8 cellular contexts compared by ENCODE assay signal in genomic region chr6:125598422-125598821, GRCh38.
DNase-seq lines count a peak whose midpoint lies in the region; ATAC-seq, FAIRE-seq and TF ChIP-seq lines count a peak whose summit lies in the region.

No MANE protein-coding gene starts in this region.

- peak; percentile 44 for ATAC-seq in GM12878

- RAD21 ChIA-PET in GM12878 (lab: Charles Lee; ENCODE audit: unreplicated experiment): no interaction called here

- no peaks in the 10 kb centered on the region; a peak in 1 of 4 replicates for H3K27me3 ChIP-seq in GM12878 (replicated peaks in 1 of 2; ENCODE audit: control insufficient read depth in 2 of 2, insufficient read depth in 2 of 2, low read length in 1 of 2)
- no peaks in the 10 kb centered on the region for H3K27me3 ChIP-seq in dorsolateral prefrontal cortex

- in situ Hi-C loops in GM12878 (cut with MboI): no loop called here
- in situ Hi-C loops in G401 (cut with HindIII; ENCODE audit: low sequenced_read_pairs): no loop called here

- SMC1A ChIA-PET in GM12878 (lab: Charles Lee; ENCODE audit: uncharacterized antibody, unreplicated experiment): no interaction called here

- no peak for FAIRE-seq in GM12878 (lab: Jason Lieb, UNC)

- TF ChIP-seq CTCF in GM12878 (IDR thresholded peaks at IDR 0.05 in 2 of 3, conservative IDR thresholded peaks at IDR 0.05 in 1 of 3; ENCODE audit: control insufficient read depth in 2 of 3, extremely low read depth in 1 of 3, insufficient read depth in 1 of 3, low read depth in 3 of 3, low read length in 3 of 3) (no peak), dorsolateral prefrontal cortex (IDR thresholded peaks at IDR 0.05 in 54 of 56, conservative IDR thresholded peaks at IDR 0.05 in 2 of 56; ENCODE audit: low read depth in 1 of 56, partially characterized antibody in 56 of 56) (no peak)

- H3K4me1 ChIP-seq in GM12878 (ENCODE audit: control insufficient read depth, insufficient read depth, low read length): no peaks in the 10 kb centered on the region

- CTCF ChIA-PET in GM12878 (lab: Yijun Ruan, JAX): no interaction called here

- H3K4me3 ChIP-seq in GM12878: no peak overlapping the region
- H3K4me3 ChIP-seq in dorsolateral prefrontal cortex: no peak overlapping the region

- no peak for TF ChIP-seq POLR2A in GM12878 (IDR thresholded peaks at IDR 0.05; ENCODE audit: low read depth, low read length)

- peak; percentile 27 for DNase-seq in DMS 273 treated with DMSO at 0.1 percent for 48 hours (lab: John Stamatoyannopoulos, UW)
- peak; percentile 99 for DNase-seq in NCI-H2029 treated with DMSO at 0.1 percent for 48 hours (lab: John Stamatoyannopoulos, UW)
- no peak for DNase-seq in GM12878 (ENCODE audit: low read depth, low spot score)
- peak; percentile 13 to 26 for DNase-seq in lung microvascular endothelial cell (ENCODE audit: low read depth in 2 of 2)
- DNase-seq in G401 (ENCODE audit: low spot score): no peak
- no peak for DNase-seq in NCI-H2081 (lab: John Stamatoyannopoulos, UW)
- DNase-seq in dorsolateral prefrontal cortex: no peak
- no peak for DNase-seq in amniotic stem cell (lab: John Stamatoyannopoulos, UW)

- no peaks in the 10 kb centered on the region for H3K9me3 ChIP-seq in GM12878 (replicated peaks; ENCODE audit: control insufficient read depth, insufficient read depth, low read length)

- intact Hi-C loops in GM12878 (cut with micrococcal nuclease; ENCODE audit: unreplicated experiment): no loop called here
- intact Hi-C loops in dorsolateral prefrontal cortex (cut with DNase I): no loop called here

- BruUV-seq in GM12878 (replicated peaks; lab: Mats Ljungman, UMichigan): no TSS peak

- H3K79me2 ChIP-seq in GM12878 (ENCODE audit: control insufficient read depth, insufficient read depth, low read length): no peaks in the 10 kb centered on the region

- no peaks in the 10 kb centered on the region for H4K20me1 ChIP-seq in GM12878 (ENCODE audit: control insufficient read depth, insufficient read depth)

- H3K27ac ChIP-seq in GM12878 (ENCODE audit: control insufficient read depth, insufficient read depth) (no peak overlapping the region), dorsolateral prefrontal cortex (no peak overlapping the region)

- no peak overlapping the region for H2AFZ ChIP-seq in GM12878 (ENCODE audit: control insufficient read depth, low read depth, low read length)

- no peaks in the 10 kb centered on the region for H3K36me3 ChIP-seq in GM12878 (ENCODE audit: control insufficient read depth in 2 of 2, insufficient read depth in 2 of 2, low read length in 1 of 2)

- TF ChIP-seq EP300 in GM12878 (IDR thresholded peaks at IDR 0.05; ENCODE audit: borderline replicate concordance in 1 of 2, control insufficient read depth in 1 of 2, low read depth in 2 of 2, low read length in 2 of 2): no peak

- no peak overlapping the region for H3K9ac ChIP-seq in GM12878 (ENCODE audit: control insufficient read depth, insufficient read depth, low read length)

- TF ChIP-seq RAD21 in GM12878 (IDR thresholded peaks at IDR 0.05; ENCODE audit: insufficient read depth, low read depth, low read length): no peak

- H3K4me2 ChIP-seq in GM12878 (ENCODE audit: control insufficient read depth, insufficient read depth): no peak overlapping the region

- POLR2A ChIA-PET in GM12878 (lab: Charles Lee): no interaction called here

- WGBS in GM12878 (ENCODE audit: insufficient coverage, insufficient replicate concordance, low lambda C conversion rate, missing lambda C conversion rate): 42% methylated on average over 5 of the region's 5 CpGs

TF ChIP-seq in GM12878, 131 proteins besides CTCF, POLR2A, EP300 and RAD21:
- TF ChIP-seq MAX (IDR thresholded peaks at IDR 0.05; ENCODE audit: low read depth, low read length) (no peak), JUNB (IDR thresholded peaks at IDR 0.05) (no peak), ZNF217 (IDR thresholded peaks at IDR 0.05) (no peak), YBX1 (IDR thresholded peaks at IDR 0.05) (no peak)

Comparison
In these comparisons a context has a peak if more than half of its experiments do, and no peak if none do; other contexts are left out.
1. DNase-seq: peak in DMS 273 treated with DMSO at 0.1 percent for 48 hours (single experiment), NCI-H2029 treated with DMSO at 0.1 percent for 48 hours (single experiment) and lung microvascular endothelial cell (2 of 2); none in GM12878 (single experiment), G401 (single experiment), NCI-H2081 (0 of 2), dorsolateral prefrontal cortex (0 of 10) and amniotic stem cell (single experiment).